In the genomic region with DNA sequence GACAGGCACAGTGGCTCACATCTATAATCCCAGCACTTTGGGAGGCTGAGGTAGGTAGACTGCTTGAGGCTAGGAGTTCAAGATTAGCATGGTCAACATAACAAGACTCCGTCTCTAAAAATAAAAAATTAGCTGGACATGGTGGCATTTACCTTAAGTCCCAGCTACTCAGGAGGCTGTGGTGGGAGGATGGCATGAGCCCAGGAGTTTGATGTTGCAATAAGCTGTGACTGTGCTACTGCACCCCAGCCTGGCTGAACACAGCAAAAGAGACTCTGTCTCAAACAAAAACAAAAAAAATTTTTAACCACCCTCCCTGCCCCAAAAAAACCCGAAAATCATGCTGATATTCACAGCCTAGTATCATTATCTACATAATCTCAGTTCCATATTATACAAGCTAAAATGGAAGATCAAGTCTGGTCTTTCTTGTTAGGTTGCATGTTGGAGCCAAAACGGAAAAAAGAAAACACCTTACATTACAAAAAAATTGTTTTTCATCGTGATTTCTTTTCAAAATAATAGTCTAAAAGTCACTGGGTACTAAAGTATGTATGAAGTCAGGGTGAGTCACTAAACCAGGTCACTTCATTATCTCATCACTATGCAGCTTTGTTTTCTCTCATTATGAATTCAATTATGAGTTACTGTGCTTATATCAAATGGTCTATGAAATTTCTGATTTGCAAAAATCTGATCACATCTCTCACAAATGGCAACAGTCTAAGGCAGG, we compare ENCODE assay signal across 9 cellular contexts. TPM values are rescaled to one million over a fixed set of nuclear protein-coding genes. Genes with fewer than 3 reads are reported as not detected.
DNase-seq lines count a peak whose midpoint lies in the region; ATAC-seq and TF ChIP-seq lines count a peak whose summit lies in the region.
"Had no signal": no experiment of that assay in that cellular context is flagged by ENCODE, and none has a peak within 500 bp of the region (broad histone marks: within the 10 kb centered on the region; RNA-seq: fewer than 3 reads in every experiment).

No MANE protein-coding gene starts in this region.

- H3K27ac ChIP-seq in HEK293 (ENCODE audit: extremely low read depth, low read depth, low read length) (no peak overlapping the region), foreskin keratinocyte (peak overlapping the region; percentile 56)
- H3K27ac ChIP-seq: SJCRH30 had no signal

- H3K27ac Mint-ChIP-seq in T-helper 17 cell: peak overlapping the region; percentile 21

- H3K4me3 ChIP-seq in HEK293 (ENCODE audit: low read depth, low read length) (no peak overlapping the region), skeletal muscle satellite cell (ENCODE audit: low read length) (peak overlapping the region; percentile 56)
- H3K4me3 ChIP-seq: SJCRH30 had no signal

- peak overlapping the region; percentile 65 for H3K9ac ChIP-seq in skeletal muscle satellite cell (ENCODE audit: low read depth, low read length)

- H3K4me1 Mint-ChIP-seq in T-helper 17 cell: peaks cover 60% of the 10 kb centered on the region

- H3K4me1 ChIP-seq in HEK293 (ENCODE audit: control insufficient read depth, insufficient read depth, low read length) (peaks cover 11% of the 10 kb centered on the region), foreskin keratinocyte (peaks cover 25% of the 10 kb centered on the region), skeletal muscle satellite cell (ENCODE audit: control insufficient read depth, insufficient read depth, low read length) (peaks cover 32% of the 10 kb centered on the region)
- H3K4me1 ChIP-seq: SJCRH30 had no signal

- H3K27me3 Mint-ChIP-seq in T-helper 17 cell: no peaks in the 10 kb centered on the region

- TF ChIP-seq CTCF in HEK293 (tag by site-specific recombination; IDR thresholded peaks at IDR 0.05) (no peak), foreskin keratinocyte (conservative IDR thresholded peaks at IDR 0.05) (no peak)

- H3K4me2 ChIP-seq in skeletal muscle satellite cell (ENCODE audit: low read length): peak overlapping the region; percentile 81

- ATAC-seq in T-helper 17 cell: peak; percentile 36
- peak; percentile 70 for ATAC-seq in foreskin keratinocyte
- no peak for ATAC-seq in GM21381 (IDR thresholded peaks at IDR 0.05; ENCODE audit: unreplicated experiment)

- POLR2A ChIA-PET in HEK293 (lab: Yijun Ruan, JAX): no interaction called here

- H3K36me3 Mint-ChIP-seq in T-helper 17 cell (ENCODE audit: low read depth): peaks cover 2% of the 10 kb centered on the region

- H3K27me3 ChIP-seq in foreskin keratinocyte (no peaks in the 10 kb centered on the region), skeletal muscle satellite cell (ENCODE audit: control insufficient read depth, insufficient read depth, low read length) (no peaks in the 10 kb centered on the region)
- H3K27me3 ChIP-seq: SJCRH30 had no signal

- H3K9me3 ChIP-seq in HEK293 (ENCODE audit: control insufficient read depth, insufficient read depth, low read depth, low read length) (no peaks in the 10 kb centered on the region), T-helper 17 cell (ENCODE audit: control insufficient read depth, low read length, poor library complexity, severe bottlenecking) (no peaks in the 10 kb centered on the region), skeletal muscle satellite cell (replicated peaks; ENCODE audit: low read length) (no peaks in the 10 kb centered on the region)
- H3K9me3 ChIP-seq: SJCRH30 had no signal

- H3K36me3 ChIP-seq in HEK293 (ENCODE audit: control insufficient read depth in 2 of 2, insufficient read depth in 1 of 2, low read length in 2 of 2) (no peaks in the 10 kb centered on the region; a peak in 1 of 3 replicates), skeletal muscle satellite cell (ENCODE audit: insufficient read depth, low read length) (no peaks in the 10 kb centered on the region)

- CTCF ChIA-PET in HEK293 (lab: Yijun Ruan, JAX): interaction anchor here (0.9 to 1.8 kb wide), 4 partner anchors 108 to 1207 kb away, joined by 3 to 8 read pairs (median 4); no protein-coding TSS in a partner anchor

- no peak for DNase-seq in T-helper 17 cell
- DNase-seq in foreskin keratinocyte: peak in 1 of 2 donors; percentile 50
- no peak for DNase-seq in activated effector memory CD4-positive, alpha-beta T cell treated with anti-CD3 and anti-CD28 coated beads, Interleukin-2, amount 50 U/mL, for 16 hours
- no peak for DNase-seq in COR-L47 (lab: John Stamatoyannopoulos, UW)
- DNase-seq: NCI-H1417, SJCRH30 had no signal

- H3K4me3 Mint-ChIP-seq in T-helper 17 cell: peak overlapping the region; percentile 15

TF ChIP-seq in HEK293, 187 proteins besides CTCF, POLR2A, EP300 and RAD21 (continues in another document):
- TF ChIP-seq ZNF623 (tag by site-specific recombination; IDR thresholded peaks at IDR 0.05) (no peak), ZNF2 (tag by site-specific recombination; IDR thresholded peaks at IDR 0.05) (0 out of 2 replicates have a peak, but pooled peaks have one; percentile 20), ZNF202 (tag by site-specific recombination; IDR thresholded peaks at IDR 0.05; ENCODE audit: borderline replicate concordance) (no peak), ZNF629 (tag by site-specific recombination; IDR thresholded peaks at IDR 0.05) (peak; percentile 78), ZNF292 (tag by site-specific recombination; IDR thresholded peaks at IDR 0.05; ENCODE audit: borderline replicate concordance, low read depth) (no peak), ZNF48 (tag by site-specific recombination; IDR thresholded peaks at IDR 0.05) (no peak), MYNN (tag by site-specific recombination; IDR thresholded peaks at IDR 0.05; ENCODE audit: borderline replicate concordance) (peak; percentile 97), OSR2 (tag by site-specific recombination; IDR thresholded peaks at IDR 0.05) (peak; percentile 57), ZNF157 (tag by site-specific recombination; IDR thresholded peaks at IDR 0.05) (no peak), ZNF660 (tag by site-specific recombination; IDR thresholded peaks at IDR 0.05) (no peak), ZFP37 (tag by site-specific recombination; IDR thresholded peaks at IDR 0.05) (no peak), SP2 (tag by site-specific recombination; IDR thresholded peaks at IDR 0.05) (no peak), ZNF707 (tag by site-specific recombination; IDR thresholded peaks at IDR 0.05) (no peak), ZNF132 (tag by site-specific recombination; IDR thresholded peaks at IDR 0.05; ENCODE audit: borderline replicate concordance) (no peak), ZNF624 (tag by site-specific recombination; IDR thresholded peaks at IDR 0.05) (no peak)
- TF ChIP-seq, protein P1, sequence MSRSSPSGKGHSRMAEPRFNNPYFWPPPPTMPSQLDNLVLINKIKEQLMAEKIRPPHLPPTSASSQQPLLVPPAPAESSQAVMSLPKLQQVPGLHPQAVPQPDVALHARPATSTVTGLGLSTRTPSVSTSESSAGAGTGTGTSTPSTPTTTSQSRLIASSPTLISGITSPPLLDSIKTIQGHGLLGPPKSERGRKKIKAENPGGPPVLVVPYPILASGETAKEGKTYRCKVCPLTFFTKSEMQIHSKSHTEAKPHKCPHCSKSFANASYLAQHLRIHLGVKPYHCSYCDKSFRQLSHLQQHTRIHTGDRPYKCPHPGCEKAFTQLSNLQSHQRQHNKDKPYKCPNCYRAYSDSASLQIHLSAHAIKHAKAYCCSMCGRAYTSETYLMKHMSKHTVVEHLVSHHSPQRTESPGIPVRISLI (tag by site-specific recombination; IDR thresholded peaks at IDR 0.05): peak; percentile 78; the same call in 1 of the 2 replicates
- TF ChIP-seq, protein P2, sequence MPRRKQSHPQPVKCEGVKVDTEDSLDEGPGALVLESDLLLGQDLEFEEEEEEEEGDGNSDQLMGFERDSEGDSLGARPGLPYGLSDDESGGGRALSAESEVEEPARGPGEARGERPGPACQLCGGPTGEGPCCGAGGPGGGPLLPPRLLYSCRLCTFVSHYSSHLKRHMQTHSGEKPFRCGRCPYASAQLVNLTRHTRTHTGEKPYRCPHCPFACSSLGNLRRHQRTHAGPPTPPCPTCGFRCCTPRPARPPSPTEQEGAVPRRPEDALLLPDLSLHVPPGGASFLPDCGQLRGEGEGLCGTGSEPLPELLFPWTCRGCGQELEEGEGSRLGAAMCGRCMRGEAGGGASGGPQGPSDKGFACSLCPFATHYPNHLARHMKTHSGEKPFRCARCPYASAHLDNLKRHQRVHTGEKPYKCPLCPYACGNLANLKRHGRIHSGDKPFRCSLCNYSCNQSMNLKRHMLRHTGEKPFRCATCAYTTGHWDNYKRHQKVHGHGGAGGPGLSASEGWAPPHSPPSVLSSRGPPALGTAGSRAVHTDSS (tag by site-specific recombination; IDR thresholded peaks at IDR 0.05): no peak
- TF ChIP-seq, protein P3, sequence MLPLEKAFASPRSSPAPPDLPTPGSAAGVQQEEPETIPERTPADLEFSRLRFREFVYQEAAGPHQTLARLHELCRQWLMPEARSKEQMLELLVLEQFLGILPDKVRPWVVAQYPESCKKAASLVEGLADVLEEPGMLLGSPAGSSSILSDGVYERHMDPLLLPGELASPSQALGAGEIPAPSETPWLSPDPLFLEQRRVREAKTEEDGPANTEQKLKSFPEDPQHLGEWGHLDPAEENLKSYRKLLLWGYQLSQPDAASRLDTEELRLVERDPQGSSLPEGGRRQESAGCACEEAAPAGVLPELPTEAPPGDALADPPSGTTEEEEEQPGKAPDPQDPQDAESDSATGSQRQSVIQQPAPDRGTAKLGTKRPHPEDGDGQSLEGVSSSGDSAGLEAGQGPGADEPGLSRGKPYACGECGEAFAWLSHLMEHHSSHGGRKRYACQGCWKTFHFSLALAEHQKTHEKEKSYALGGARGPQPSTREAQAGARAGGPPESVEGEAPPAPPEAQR (tag by site-specific recombination; IDR thresholded peaks at IDR 0.05): no peak
- TF ChIP-seq, protein P4, sequence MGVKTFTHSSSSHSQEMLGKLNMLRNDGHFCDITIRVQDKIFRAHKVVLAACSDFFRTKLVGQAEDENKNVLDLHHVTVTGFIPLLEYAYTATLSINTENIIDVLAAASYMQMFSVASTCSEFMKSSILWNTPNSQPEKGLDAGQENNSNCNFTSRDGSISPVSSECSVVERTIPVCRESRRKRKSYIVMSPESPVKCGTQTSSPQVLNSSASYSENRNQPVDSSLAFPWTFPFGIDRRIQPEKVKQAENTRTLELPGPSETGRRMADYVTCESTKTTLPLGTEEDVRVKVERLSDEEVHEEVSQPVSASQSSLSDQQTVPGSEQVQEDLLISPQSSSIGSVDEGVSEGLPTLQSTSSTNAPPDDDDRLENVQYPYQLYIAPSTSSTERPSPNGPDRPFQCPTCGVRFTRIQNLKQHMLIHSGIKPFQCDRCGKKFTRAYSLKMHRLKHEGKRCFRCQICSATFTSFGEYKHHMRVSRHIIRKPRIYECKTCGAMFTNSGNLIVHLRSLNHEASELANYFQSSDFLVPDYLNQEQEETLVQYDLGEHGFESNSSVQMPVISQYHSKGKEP (tag by site-specific recombination; IDR thresholded peaks at IDR 0.05): no peak

RNA-seq across cellular contexts. Expression of a gene that starts 13.8 kb away (rescaled TPM):
- 1 to 10 TPM; 5.8 to 7.7 TPM for total RNA-seq in T-helper 17 cell
- 9.4 and 9.7 TPM in 2 replicates for total RNA-seq in foreskin keratinocyte
- polyA plus RNA-seq in foreskin keratinocyte: 3.4 and 3.7 TPM in 2 replicates
- 9.6 and 14.2 TPM in 2 replicates for total RNA-seq in skeletal muscle satellite cell (2012; rRNA removed)
